ENCODE assay signal across 14 cellular contexts in genomic region chr4:2419814-2420213, GRCh38. TPM values are rescaled to one million over a fixed set of nuclear protein-coding genes. Genes with fewer than 3 reads are reported as not detected.
DNase-seq lines count a peak whose midpoint lies in the region; ATAC-seq, FAIRE-seq and TF ChIP-seq lines count a peak whose summit lies in the region.
"Had no signal": no experiment of that assay in that cellular context is flagged by ENCODE, and none has a peak within 500 bp of the region (broad histone marks: within the 10 kb centered on the region; RNA-seq: fewer than 3 reads in every experiment).

No MANE protein-coding gene starts in this region.

- peaks cover 30% of the 10 kb centered on the region for H3K4me1 Mint-ChIP-seq in activated CD4-positive, alpha-beta T cell treated with anti-CD3 and anti-CD28 coated beads for 36 hours
- peaks cover 33% of the 10 kb centered on the region for H3K4me1 Mint-ChIP-seq in activated CD4-positive, alpha-beta T cell treated with anti-CD3 and anti-CD28 coated beads, Interleukin-2, amount 10 ng/mL, durations not matched to agents 7 days and 5 days
- H3K4me1 Mint-ChIP-seq in HFFc6 (ENCODE audit: low read depth), result peaks cover 15% of the 10 kb centered on the region

- H3K36me3 ChIP-seq in K562 (ENCODE audit: control insufficient read depth, insufficient read depth, low read length) (no peaks in the 10 kb centered on the region), neural cell (ENCODE audit: insufficient read depth, low read length) (no peaks in the 10 kb centered on the region)

- no peak for ATAC-seq in activated CD4-positive, alpha-beta T cell treated with anti-CD3 and anti-CD28 coated beads for 36 hours
- ATAC-seq in K562, result no peak
- no peak for ATAC-seq in HG02588 (IDR thresholded peaks at IDR 0.05; ENCODE audit: unreplicated experiment)

- H3K4me3 Mint-ChIP-seq in activated CD4-positive, alpha-beta T cell treated with anti-CD3 and anti-CD28 coated beads for 36 hours, result peak overlapping the region; percentile 9
- no peak overlapping the region for H3K4me3 Mint-ChIP-seq in activated CD4-positive, alpha-beta T cell treated with anti-CD3 and anti-CD28 coated beads, Interleukin-2, amount 10 ng/mL, durations not matched to agents 7 days and 5 days
- H3K4me3 Mint-ChIP-seq in HFFc6, result peak overlapping the region; percentile 86; the same call in 1 of the 2 replicates

- no peaks in the 10 kb centered on the region for H3K9me3 Mint-ChIP-seq in activated CD4-positive, alpha-beta T cell treated with anti-CD3 and anti-CD28 coated beads for 36 hours (ENCODE audit: low read depth)
- H3K9me3 Mint-ChIP-seq in activated CD4-positive, alpha-beta T cell treated with anti-CD3 and anti-CD28 coated beads, Interleukin-2, amount 10 ng/mL, durations not matched to agents 7 days and 5 days, result no peaks in the 10 kb centered on the region
- H3K9me3 Mint-ChIP-seq in HFFc6, result no peaks in the 10 kb centered on the region

- H3K27ac Mint-ChIP-seq in activated CD4-positive, alpha-beta T cell treated with anti-CD3 and anti-CD28 coated beads for 36 hours, result no peak overlapping the region
- H3K27ac Mint-ChIP-seq in activated CD4-positive, alpha-beta T cell treated with anti-CD3 and anti-CD28 coated beads, Interleukin-2, amount 10 ng/mL, durations not matched to agents 7 days and 5 days, result no peak overlapping the region
- H3K27ac Mint-ChIP-seq in HFFc6, result peak overlapping the region; percentile 91

- under 1% methylated on average over 9 of the region's 9 CpGs for WGBS in K562 (ENCODE audit: insufficient coverage, low coverage, missing lambda C conversion rate)

- no peak for TF ChIP-seq POLR2A in K562 (conservative IDR thresholded peaks at IDR 0.05)

- H4K20me1 ChIP-seq in K562 (replicated peaks; ENCODE audit: control insufficient read depth, insufficient read depth, low read length) (no peaks in the 10 kb centered on the region), neural cell (ENCODE audit: insufficient read depth) (no peaks in the 10 kb centered on the region)

- H3K79me2 ChIP-seq in K562 (ENCODE audit: control insufficient read depth, insufficient read depth, low read length), result peaks cover 36% of the 10 kb centered on the region
- no peaks in the 10 kb centered on the region for H3K79me2 ChIP-seq in neural cell (replicated peaks; ENCODE audit: insufficient read depth, low read length)

- H3K27ac ChIP-seq in K562 (ENCODE audit: extremely low read depth, low read depth, low read length), result no peak overlapping the region
- H3K27ac ChIP-seq in neural cell (ENCODE audit: low read length), result no peak overlapping the region
- H3K27ac ChIP-seq: A549, RWPE1 had no signal

- no peaks in the 10 kb centered on the region; a peak in 1 of 5 replicates for H3K27me3 ChIP-seq in K562 (ENCODE audit: control insufficient read depth in 2 of 2, insufficient read depth in 2 of 2, low read length in 2 of 2)
- H3K27me3 ChIP-seq in neural cell (ENCODE audit: insufficient read depth, low read depth, low read length), result peaks cover 60% of the 10 kb centered on the region

- no peak for FAIRE-seq in K562 (lab: Jason Lieb, UNC)
- FAIRE-seq: A549 had no signal

- intact Hi-C loops in activated CD4-positive, alpha-beta T cell treated with anti-CD3 and anti-CD28 coated beads for 36 hours (cut with DNase I, micrococcal nuclease), result loop anchor here (2.0 to 5.0 kb wide), 10 partner anchors 49 to 1827 kb away; partner anchors contain the start of genes FAM193A (in 1 of the 2), FGFRL1 (in 1 of the 2), NSD2 (in 1 of the 2) and RNF4 (in 1 of the 2)
- intact Hi-C loops in K562 (cut with micrococcal nuclease), result loop anchor here (2.0 to 10.0 kb wide), 5 partner anchors 38 to 548 kb away; partner anchors contain the start of genes HAUS3, MXD4, NSD2 and POLN

- H3K4me2 ChIP-seq in K562 (ENCODE audit: insufficient read depth, low read length) (peak overlapping the region; percentile 87), neural cell (ENCODE audit: low read length) (no peak overlapping the region)

- CTCF ChIA-PET in activated CD4-positive, alpha-beta T cell treated with anti-CD3 and anti-CD28 coated beads for 36 hours (lab: Charles Lee), result interaction anchor here (1.0 kb wide), 2 partner anchors 16 to 176 kb away, joined by 3 to 4 read pairs; no protein-coding TSS in a partner anchor
- CTCF ChIA-PET in activated CD4-positive, alpha-beta T cell treated with anti-CD3 and anti-CD28 coated beads, Interleukin-2, amount 10 ng/mL, durations not matched to agents 7 days and 5 days (lab: Charles Lee), result interaction anchor here (1.1 to 1.7 kb wide), 3 partner anchors 8 to 200 kb away, joined by 3 to 5 read pairs (median 5); partner anchors contain the start of gene RNF4
- CTCF ChIA-PET in K562 (lab: Yijun Ruan, JAX; ENCODE audit: low intra/inter-chr PET ratio), result no interaction called here

- no peaks in the 10 kb centered on the region for H3K9me2 ChIP-seq in neural cell (ENCODE audit: insufficient read depth, low read length)

- H3K36me3 Mint-ChIP-seq in activated CD4-positive, alpha-beta T cell treated with anti-CD3 and anti-CD28 coated beads for 36 hours (ENCODE audit: low read depth), result no peaks in the 10 kb centered on the region
- H3K36me3 Mint-ChIP-seq in activated CD4-positive, alpha-beta T cell treated with anti-CD3 and anti-CD28 coated beads, Interleukin-2, amount 10 ng/mL, durations not matched to agents 7 days and 5 days (ENCODE audit: low read depth), result no peaks in the 10 kb centered on the region
- no peaks in the 10 kb centered on the region for H3K36me3 Mint-ChIP-seq in HFFc6 (ENCODE audit: low read depth)

- no peaks in the 10 kb centered on the region for H3K9me3 ChIP-seq in K562 (replicated peaks; ENCODE audit: control insufficient read depth, insufficient read depth, low read depth, low read length)
- H3K9me3 ChIP-seq in neural cell (ENCODE audit: low read length), result no peaks in the 10 kb centered on the region
- H3K9me3 ChIP-seq: A549 had no signal

- no peaks in the 10 kb centered on the region for H3K9me1 ChIP-seq in K562 (ENCODE audit: control insufficient read depth, insufficient read depth, low read length)

- TF ChIP-seq EP300 in K562 (IDR thresholded peaks at IDR 0.05; ENCODE audit: low read length) (peak; percentile 27; the same call in 1 of the 2 replicates), neural cell (conservative IDR thresholded peaks at IDR 0.05; ENCODE audit: poor library complexity, severe bottlenecking) (no peak)

- TF ChIP-seq CTCF in HFFc6 (IDR thresholded peaks at IDR 0.05), result no peak
- no peak for TF ChIP-seq CTCF in K562 (IDR thresholded peaks at IDR 0.05 in 2 of 3, conservative IDR thresholded peaks at IDR 0.05 in 1 of 3; ENCODE audit: insufficient read depth in 2 of 3, low read depth in 1 of 3, low read length in 3 of 3)
- no peak for TF ChIP-seq CTCF in neural cell (IDR thresholded peaks at IDR 0.05; ENCODE audit: poor library complexity, severe bottlenecking)

- peak overlapping the region; percentile 15 to 35; a peak in 1 of 4 replicates for H3K9ac ChIP-seq in K562 (ENCODE audit: insufficient read depth in 1 of 2, low read depth in 2 of 2, low read length in 2 of 2)
- no peak overlapping the region for H3K9ac ChIP-seq in neural cell (ENCODE audit: low read length)

- peaks cover 25 to 57% of the 10 kb centered on the region in 2 experiments for H3K4me1 ChIP-seq in K562 (replicated peaks in 1 of 2; ENCODE audit: control insufficient read depth in 2 of 2, insufficient read depth in 2 of 2, low read length in 2 of 2)

- no TSS peak for BruUV-seq in K562 (replicated peaks; lab: Mats Ljungman, UMichigan)

- H3K4me3 ChIP-seq in K562 (no peak overlapping the region), neural cell (ENCODE audit: low read length) (peak overlapping the region; percentile 91)

- peaks cover 25% of the 10 kb centered on the region for H3K27me3 Mint-ChIP-seq in activated CD4-positive, alpha-beta T cell treated with anti-CD3 and anti-CD28 coated beads for 36 hours
- peaks cover 52% of the 10 kb centered on the region for H3K27me3 Mint-ChIP-seq in activated CD4-positive, alpha-beta T cell treated with anti-CD3 and anti-CD28 coated beads, Interleukin-2, amount 10 ng/mL, durations not matched to agents 7 days and 5 days
- peaks cover 55% of the 10 kb centered on the region for H3K27me3 Mint-ChIP-seq in HFFc6 (ENCODE audit: insufficient read depth)

- in situ Hi-C loops in K562 (cut with MboI), result no loop called here

- no peak for DNase-seq in activated CD4-positive, alpha-beta T cell treated with anti-CD3 and anti-CD28 coated beads for 36 hours
- DNase-seq in activated CD4-positive, alpha-beta T cell treated with anti-CD3 and anti-CD28 coated beads, Interleukin-2, amount 10 ng/mL, durations not matched to agents 7 days and 5 days, result no peak
- DNase-seq in HFFc6 (no peak), K562 (ENCODE audit: extremely low read depth in 1 of 4, low spot score in 3 of 4) (peak in 2 of 4 experiments; percentile 30 to 62), SKM-1 treated with dmso at 0.1 percent for 144 hours (lab: John Stamatoyannopoulos, UW; ENCODE audit: unreplicated experiment) (no peak), AG08395 (ENCODE audit: low spot score) (no peak)
- DNase-seq: NCI-H1417 treated with DMSO at 0.1 percent for 48 hours had no signal

- POLR2A ChIA-PET in activated CD4-positive, alpha-beta T cell treated with anti-CD3 and anti-CD28 coated beads for 36 hours (lab: Charles Lee), result interaction anchor here (0.7 to 1.2 kb wide), 3 partner anchors 57 to 158 kb away, joined by 3 read pairs; partner anchors contain the start of gene MXD4
- POLR2A ChIA-PET in activated CD4-positive, alpha-beta T cell treated with anti-CD3 and anti-CD28 coated beads, Interleukin-2, amount 10 ng/mL, durations not matched to agents 7 days and 5 days (lab: Charles Lee), result no interaction called here
- POLR2A ChIA-PET in K562 (lab: Yijun Ruan, JAX), result interaction anchor here (0.6 to 1.5 kb wide), 3 partner anchors 16 to 58 kb away, joined by 3 read pairs; no protein-coding TSS in a partner anchor

- H2AFZ ChIP-seq in K562 (ENCODE audit: low read depth, low read length) (peak overlapping the region; percentile 20; the same call in 1 of the 2 replicates), neural cell (ENCODE audit: low read depth, low read length) (no peak overlapping the region)

- H3F3A ChIP-seq in neural cell (ENCODE audit: insufficient read depth, low read length, poor library complexity, severe bottlenecking), result no peaks in the 10 kb centered on the region

- TF ChIP-seq RAD21 in K562 (CRISPR knock-in tag; conservative IDR thresholded peaks at IDR 0.05 in 1 of 2, IDR thresholded peaks at IDR 0.05 in 1 of 2) (no peak), neural cell (conservative IDR thresholded peaks at IDR 0.05) (no peak)

RNA-seq across cellular contexts. Expression of gene CFAP99, which starts 1.1 kb away (rescaled TPM):
- under 1 TPM in 1 of 2 experiments, not detected in 1; 0.05 TPM for total RNA-seq in activated CD4-positive, alpha-beta T cell treated with anti-CD3 and anti-CD28 coated beads for 36 hours
- not detected for total RNA-seq in activated CD4-positive, alpha-beta T cell treated with anti-CD3 and anti-CD28 coated beads, Interleukin-2, amount 10 ng/mL, durations not matched to agents 7 days and 5 days
- not detected for total RNA-seq in HFFc6 (2021; fragmentation: NEBNext Ultra II Directional; extraction: Animal tissue kit (Norgen Biotek cat#: 25700))
- 0.37 TPM in 1 of 2 replicates, not detected in the other for total RNA-seq in K562 (2011; cell fraction: chromatin; rRNA removed; ENCODE audit: low replicate concordance)
- total RNA-seq in K562 (2011; cell fraction: nucleolus; rRNA removed), result 0.17 TPM in 1 of 2 replicates, not detected in the other
- total RNA-seq in K562 (2011; cell fraction: nucleoplasm; rRNA removed), result 0.66 TPM in 1 of 2 replicates, not detected in the other
- total RNA-seq in K562 (2014; rRNA removed), result 0.12 TPM in 1 of 2 replicates, not detected in the other
- total RNA-seq in K562 (2014; rRNA removed; fragmentation: Illumina TruSeq; extraction: Trizol), result not detected in 2 replicates
- not detected in 2 replicates for total RNA-seq in K562 (2015; rRNA removed; fragmentation: Illumina TruSeq; extraction: Trizol)
- 0.18 and 0.22 TPM in 2 replicates for total RNA-seq in K562 (2021)
- polyA plus RNA-seq in K562 (2011; rRNA removed), result 0.07 and 0.12 TPM in 2 replicates
- 0.07 and 0.12 TPM in 2 replicates for polyA plus RNA-seq in K562 (2011; cell fraction: cytosol; rRNA removed)
- 0.11 and 0.24 TPM in 2 replicates for polyA plus RNA-seq in K562 (2011; cell fraction: nucleus; rRNA removed)
- 0.23 and 0.32 TPM in 2 replicates for polyA plus RNA-seq in K562 (2012)
- polyA plus RNA-seq in K562 (2014; fragmentation: Illumina TruSeq; extraction: Trizol), result 0.09 and 0.17 TPM in 2 replicates
- not detected for polyA plus RNA-seq in K562 (2014; fragmentation: Nextera tagmentation; extraction: Ambion mirVana)
- polyA plus RNA-seq in K562 (2014; rRNA removed), result not detected in 2 replicates
- polyA minus RNA-seq in K562 (2011; rRNA and poly(A)+ RNA removed), result not detected in 2 replicates
- polyA minus RNA-seq in K562 (2011; cell fraction: cytosol; rRNA and poly(A)+ RNA removed), result not detected in 2 replicates
- polyA minus RNA-seq in K562 (2011; cell fraction: nucleus; rRNA and poly(A)+ RNA removed), result not detected in 2 replicates
- not detected in 2 replicates for polyA plus RNA-seq in neural cell
- not detected in 2 replicates for polyA minus RNA-seq in neural cell
- total RNA-seq: NCI-H460, skeletal muscle tissue, temporal lobe had no signal

RNA-seq across cellular contexts. Expression of gene ZFYVE28, which starts 1.4 kb away (rescaled TPM):
- 1 to 10 TPM; 8.7 to 9.3 TPM for total RNA-seq in activated CD4-positive, alpha-beta T cell treated with anti-CD3 and anti-CD28 coated beads for 36 hours
- total RNA-seq in activated CD4-positive, alpha-beta T cell treated with anti-CD3 and anti-CD28 coated beads, Interleukin-2, amount 10 ng/mL, durations not matched to agents 7 days and 5 days, result 10 to 100 TPM; 14.8 to 17.2 TPM
- total RNA-seq in HFFc6 (2021; fragmentation: NEBNext Ultra II Directional; extraction: Animal tissue kit (Norgen Biotek cat#: 25700)), result 1 to 10 TPM; 1.8 to 5.4 (median 2.2) TPM
- total RNA-seq in K562 (2011; cell fraction: chromatin; rRNA removed; ENCODE audit: low replicate concordance), result 99.5 and 128 TPM in 2 replicates
- 69.4 and 77.0 TPM in 2 replicates for total RNA-seq in K562 (2011; cell fraction: nucleolus; rRNA removed)
- 69.0 and 126 TPM in 2 replicates for total RNA-seq in K562 (2011; cell fraction: nucleoplasm; rRNA removed)
- total RNA-seq in K562 (2014; rRNA removed) (11.9 and 15.6 TPM in 2 replicates), K562 (2014; rRNA removed; fragmentation: Illumina TruSeq; extraction: Trizol) (5.0 and 6.1 TPM in 2 replicates), K562 (2015; rRNA removed; fragmentation: Illumina TruSeq; extraction: Trizol) (10.7 and 11.0 TPM in 2 replicates), K562 (2021) (24.8 and 25.1 TPM in 2 replicates)
- polyA plus RNA-seq in K562 (2011; rRNA removed) (8.2 and 13.7 TPM in 2 replicates), K562 (2014; fragmentation: Illumina TruSeq; extraction: Trizol) (8.9 and 10.3 TPM in 2 replicates), K562 (2014; fragmentation: Nextera tagmentation; extraction: Ambion mirVana) (1 to 10 TPM; 1.3 to 2.1 TPM), K562 (2014; rRNA removed) (16.2 and 20.0 TPM in 2 replicates), neural cell (2.4 and 2.6 TPM in 2 replicates)
- polyA plus RNA-seq in K562 (2011; cell fraction: cytosol; rRNA removed), result 10.1 and 10.3 TPM in 2 replicates
- polyA plus RNA-seq in K562 (2011; cell fraction: nucleus; rRNA removed), result 85.0 and 102 TPM in 2 replicates
- 15.0 and 16.5 TPM in 2 replicates for polyA plus RNA-seq in K562 (2012)
- 10.9 and 12.1 TPM in 2 replicates for polyA minus RNA-seq in K562 (2011; rRNA and poly(A)+ RNA removed)
- 7.9 and 11.7 TPM in 2 replicates for polyA minus RNA-seq in K562 (2011; cell fraction: cytosol; rRNA and poly(A)+ RNA removed)
- 20.1 and 25.1 TPM in 2 replicates for polyA minus RNA-seq in K562 (2011; cell fraction: nucleus; rRNA and poly(A)+ RNA removed)
- 5.0 and 5.8 TPM in 2 replicates for polyA minus RNA-seq in neural cell

RNA-seq across cellular contexts. Expression of gene RNF4, which starts 49.1 kb away (rescaled TPM):
- 10 to 100 TPM; 87.5 to 94.1 TPM for total RNA-seq in activated CD4-positive, alpha-beta T cell treated with anti-CD3 and anti-CD28 coated beads for 36 hours
- total RNA-seq in activated CD4-positive, alpha-beta T cell treated with anti-CD3 and anti-CD28 coated beads, Interleukin-2, amount 10 ng/mL, durations not matched to agents 7 days and 5 days, result 100 to 1,000 TPM in 1 of 2 experiments, 10 to 100 TPM in 1; 96.2 to 102 TPM
- 10 to 100 TPM; 46.1 to 52.8 (median 49.9) TPM for total RNA-seq in HFFc6 (2021; fragmentation: NEBNext Ultra II Directional; extraction: Animal tissue kit (Norgen Biotek cat#: 25700))
- 223 and 256 TPM in 2 replicates for total RNA-seq in K562 (2011; cell fraction: chromatin; rRNA removed; ENCODE audit: low replicate concordance)
- total RNA-seq in K562 (2011; cell fraction: nucleolus; rRNA removed), result 134 and 146 TPM in 2 replicates
- 170 and 171 TPM in 2 replicates for total RNA-seq in K562 (2011; cell fraction: nucleoplasm; rRNA removed)
- total RNA-seq in K562 (2014; rRNA removed) (32.1 and 35.5 TPM in 2 replicates), K562 (2014; rRNA removed; fragmentation: Illumina TruSeq; extraction: Trizol) (38.0 and 40.9 TPM in 2 replicates), K562 (2015; rRNA removed; fragmentation: Illumina TruSeq; extraction: Trizol) (46.0 and 47.1 TPM in 2 replicates), K562 (2021) (43.5 and 49.1 TPM in 2 replicates)
- polyA plus RNA-seq in K562 (2011; rRNA removed) (51.5 and 54.7 TPM in 2 replicates), K562 (2014; fragmentation: Illumina TruSeq; extraction: Trizol) (40.4 and 44.8 TPM in 2 replicates), K562 (2014; fragmentation: Nextera tagmentation; extraction: Ambion mirVana) (10 to 100 TPM; 19.2 to 59.3 TPM), K562 (2014; rRNA removed) (32.6 and 35.2 TPM in 2 replicates), neural cell (48.2 and 67.9 TPM in 2 replicates)
- polyA plus RNA-seq in K562 (2011; cell fraction: cytosol; rRNA removed), result 44.6 and 45.9 TPM in 2 replicates
- 74.6 and 75.8 TPM in 2 replicates for polyA plus RNA-seq in K562 (2011; cell fraction: nucleus; rRNA removed)
- polyA plus RNA-seq in K562 (2012), result 34.3 and 38.0 TPM in 2 replicates
- 56.5 and 61.8 TPM in 2 replicates for polyA minus RNA-seq in K562 (2011; rRNA and poly(A)+ RNA removed)
- polyA minus RNA-seq in K562 (2011; cell fraction: cytosol; rRNA and poly(A)+ RNA removed), result 35.3 and 43.3 TPM in 2 replicates
- 68.3 and 94.6 TPM in 2 replicates for polyA minus RNA-seq in K562 (2011; cell fraction: nucleus; rRNA and poly(A)+ RNA removed)
- 78.9 and 81.7 TPM in 2 replicates for polyA minus RNA-seq in neural cell
